In the genomic region with DNA sequence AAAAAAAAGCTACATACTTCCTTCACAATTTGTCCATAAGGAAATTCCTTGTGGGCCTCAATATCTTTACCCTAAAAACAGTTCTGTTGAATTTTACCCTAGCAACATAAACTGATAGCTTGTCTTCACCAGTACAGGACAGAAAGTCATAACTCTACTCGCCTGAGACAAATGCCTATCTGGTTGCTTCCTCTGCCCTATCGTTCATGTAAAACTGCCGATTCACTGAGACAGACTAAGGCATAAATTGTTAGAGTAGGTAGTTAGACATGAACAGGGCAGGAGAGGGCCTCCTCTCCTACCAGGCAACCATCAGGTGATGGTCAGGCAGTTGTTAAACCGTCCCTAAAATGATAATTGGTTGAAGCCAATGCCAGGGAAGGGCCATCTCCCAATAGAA, we compare ENCODE assay signal across 18 cellular contexts. TPM values are rescaled to one million over a fixed set of nuclear protein-coding genes. Genes with fewer than 3 reads are reported as not detected.
A peak's percentile ranks its signal among the peaks of the same experiment; 100 is the strongest.
DNase-seq lines count a peak whose midpoint lies in the region; ATAC-seq, FAIRE-seq and TF ChIP-seq lines count a peak whose summit lies in the region.
"Had no signal": no experiment of that assay in that cellular context is flagged by ENCODE, and none has a peak within 500 bp of the region (broad histone marks: within the 10 kb centered on the region; RNA-seq: fewer than 3 reads in every experiment).

No MANE protein-coding gene starts in this region.

- DNase-seq in H54 (ENCODE audit: insufficient read length, low spot score) (no peak), SJSA1 (ENCODE audit: low read depth in 1 of 2, low spot score in 2 of 2) (no peak), hepatocyte (ENCODE audit: low spot score) (no peak), occipital lobe (lab: John Stamatoyannopoulos, UW) (no peak), transverse colon (no peak)
- DNase-seq in stimulated activated effector memory CD8-positive, alpha-beta T cell treated with anti-CD3 and anti-CD28 coated beads, Interleukin-12 subunit alpha, Interleukin-12 subunit beta, amount 100 ng/mL, for 72 hours (ENCODE audit: low spot score in 2 of 2), result no peak
- DNase-seq: activated naive CD8-positive, alpha-beta T cell treated with anti-CD3 and anti-CD28 coated beads, Interleukin-2, amount 50 U/mL, for 24 hours; activated T-cell treated with anti-CD3 and anti-CD28 coated beads, Interleukin-2, amount 50 U/mL, for 48 hours; cortex of kidney; NCI-H1694; NCI-H524; Peyer's patch had no signal

- intact Hi-C loops in transverse colon (cut with DNase I; ENCODE audit: low total_unique reads), result no loop called here

- TF ChIP-seq EP300 in transverse colon (IDR thresholded peaks at IDR 0.05; ENCODE audit: low read depth), result no peak

- peak; percentile 15 for FAIRE-seq in H54 (lab: Jason Lieb, UNC)

- TF ChIP-seq CTCF in hepatocyte (IDR thresholded peaks at IDR 0.05; ENCODE audit: poor library complexity) (no peak), transverse colon (IDR thresholded peaks at IDR 0.05) (no peak)

- no peak overlapping the region for H3K27ac Mint-ChIP-seq in stimulated activated effector memory CD8-positive, alpha-beta T cell treated with anti-CD3 and anti-CD28 coated beads, Interleukin-12 subunit alpha, Interleukin-12 subunit beta, amount 100 ng/mL, for 72 hours
- H3K27ac Mint-ChIP-seq: activated naive CD8-positive, alpha-beta T cell treated with anti-CD3 and anti-CD28 coated beads, Interleukin-2, amount 50 U/mL, for 24 hours had no signal

- no peak overlapping the region for H3K4me3 Mint-ChIP-seq in stimulated activated effector memory CD8-positive, alpha-beta T cell treated with anti-CD3 and anti-CD28 coated beads, Interleukin-12 subunit alpha, Interleukin-12 subunit beta, amount 100 ng/mL, for 72 hours
- H3K4me3 Mint-ChIP-seq: activated naive CD8-positive, alpha-beta T cell treated with anti-CD3 and anti-CD28 coated beads, Interleukin-2, amount 50 U/mL, for 24 hours had no signal

- no peaks in the 10 kb centered on the region for H4K20me1 ChIP-seq in hepatocyte (ENCODE audit: insufficient read depth, poor library complexity, severe bottlenecking)

- WGBS in hepatocyte (ENCODE audit: low lambda C conversion rate, missing lambda C conversion rate), result 78% methylated on average over 4 of the region's 4 CpGs
- 90 to 92% methylated on average over 4 of the region's 4 CpGs for WGBS in transverse colon (ENCODE audit: low coverage in 1 of 2), 2 donors

- ATAC-seq in stimulated activated effector memory CD8-positive, alpha-beta T cell treated with anti-CD3 and anti-CD28 coated beads, Interleukin-12 subunit alpha, Interleukin-12 subunit beta, amount 100 ng/mL, for 72 hours, result no peak
- no peak for ATAC-seq in GM19463 (IDR thresholded peaks at IDR 0.05; ENCODE audit: unreplicated experiment)
- ATAC-seq: activated naive CD8-positive, alpha-beta T cell treated with anti-CD3 and anti-CD28 coated beads, Interleukin-2, amount 50 U/mL, for 24 hours had no signal

- H3K36me3 ChIP-seq in SJSA1 (no peaks in the 10 kb centered on the region; the same call in 1 of the 2 replicates), hepatocyte (replicated peaks; ENCODE audit: insufficient read depth, low read depth) (no peaks in the 10 kb centered on the region), skeletal muscle satellite cell (ENCODE audit: insufficient read depth, low read length) (no peaks in the 10 kb centered on the region), transverse colon (no peaks in the 10 kb centered on the region)
- H3K36me3 ChIP-seq: Peyer's patch had no signal

- no peaks in the 10 kb centered on the region for H3K9me3 ChIP-seq in SJSA1 (replicated peaks)
- no peaks in the 10 kb centered on the region for H3K9me3 ChIP-seq in hepatocyte (ENCODE audit: low read depth)
- H3K9me3 ChIP-seq in skeletal muscle satellite cell (replicated peaks; ENCODE audit: low read length), result no peaks in the 10 kb centered on the region
- H3K9me3 ChIP-seq in transverse colon, result no peaks in the 10 kb centered on the region
- H3K9me3 ChIP-seq: Peyer's patch had no signal

- no peak overlapping the region for H2AFZ ChIP-seq in hepatocyte

- no peaks in the 10 kb centered on the region for H3K79me2 ChIP-seq in hepatocyte

- TF ChIP-seq POLR2A in H54 (IDR thresholded peaks at IDR 0.05; ENCODE audit: low read depth, low read length) (no peak), transverse colon (IDR thresholded peaks at IDR 0.05) (no peak)

- H3K9ac ChIP-seq in skeletal muscle satellite cell (ENCODE audit: low read depth, low read length), result peak overlapping the region; percentile 84

- no peak overlapping the region for H3K4me3 ChIP-seq in SJSA1
- no peak overlapping the region for H3K4me3 ChIP-seq in hepatocyte
- H3K4me3 ChIP-seq in skeletal muscle satellite cell (ENCODE audit: low read length), result no peak overlapping the region
- no peak overlapping the region for H3K4me3 ChIP-seq in transverse colon
- H3K4me3 ChIP-seq: Peyer's patch had no signal

- H3K27ac ChIP-seq in SJSA1 (peak overlapping the region; percentile 96), hepatocyte (peak overlapping the region; percentile 96), transverse colon (peak overlapping the region in 2 of 4 donors; percentile 78 to 85)
- H3K27ac ChIP-seq: C4-2B had no signal

- in situ Hi-C loops in transverse colon (cut with MboI; ENCODE audit: low pct_ligation_motif_present in 1 of 4, low pct_unique_long_range_greater_than_20kb in 1 of 4, low sequenced_read_pairs in 3 of 4), result no loop called here

- H3K4me1 Mint-ChIP-seq in stimulated activated effector memory CD8-positive, alpha-beta T cell treated with anti-CD3 and anti-CD28 coated beads, Interleukin-12 subunit alpha, Interleukin-12 subunit beta, amount 100 ng/mL, for 72 hours, result peaks cover 28% of the 10 kb centered on the region

- no peaks in the 10 kb centered on the region for H3K36me3 Mint-ChIP-seq in stimulated activated effector memory CD8-positive, alpha-beta T cell treated with anti-CD3 and anti-CD28 coated beads, Interleukin-12 subunit alpha, Interleukin-12 subunit beta, amount 100 ng/mL, for 72 hours

- H3K27me3 ChIP-seq in SJSA1 (replicated peaks) (no peaks in the 10 kb centered on the region), hepatocyte (no peaks in the 10 kb centered on the region), skeletal muscle satellite cell (ENCODE audit: control insufficient read depth, insufficient read depth, low read length) (no peaks in the 10 kb centered on the region), transverse colon (no peaks in the 10 kb centered on the region)
- H3K27me3 ChIP-seq: Peyer's patch had no signal

- H3K4me2 ChIP-seq in hepatocyte, result peak overlapping the region; percentile 50
- peak overlapping the region; percentile 66 for H3K4me2 ChIP-seq in skeletal muscle satellite cell (ENCODE audit: low read length)

- no peaks in the 10 kb centered on the region for H3K9me2 ChIP-seq in hepatocyte (replicated peaks; ENCODE audit: insufficient read depth)

- peaks cover 3% of the 10 kb centered on the region for H3K9me3 Mint-ChIP-seq in stimulated activated effector memory CD8-positive, alpha-beta T cell treated with anti-CD3 and anti-CD28 coated beads, Interleukin-12 subunit alpha, Interleukin-12 subunit beta, amount 100 ng/mL, for 72 hours

- H3K4me1 ChIP-seq in SJSA1 (replicated peaks), result peaks cover 29% of the 10 kb centered on the region
- peaks cover 44% of the 10 kb centered on the region for H3K4me1 ChIP-seq in hepatocyte (ENCODE audit: insufficient read depth)
- peaks cover 45% of the 10 kb centered on the region for H3K4me1 ChIP-seq in skeletal muscle satellite cell (ENCODE audit: control insufficient read depth, insufficient read depth, low read length)
- peaks cover 14 to 28% (median 21%) of the 10 kb centered on the region in 4 donors for H3K4me1 ChIP-seq in transverse colon

RNA-seq across cellular contexts. Expression of a gene that starts 25.0 kb away (rescaled TPM):
- total RNA-seq in SJSA1 (2014; rRNA removed; shearing (Covaris generic)), result 9.0 and 12.9 TPM in 2 replicates
- 10.5 and 10.8 TPM in 2 replicates for total RNA-seq in hepatocyte
- 6.9 and 8.6 TPM in 2 replicates for polyA plus RNA-seq in hepatocyte
- total RNA-seq in skeletal muscle satellite cell (2012; rRNA removed), result 8.7 and 13.7 TPM in 2 replicates
- total RNA-seq in occipital lobe, result 8.4 TPM
- 1 to 10 TPM in 2 of 4 donors, under 1 TPM in 1, not detected in 1; 0.20 to 7.8 (median 5.1) TPM for total RNA-seq in transverse colon

RNA-seq across cellular contexts. Expression of a gene that starts 25.1 kb away (rescaled TPM):
- total RNA-seq in SJSA1 (2014; rRNA removed; shearing (Covaris generic)), result not detected in 2 replicates
- total RNA-seq in hepatocyte (not detected in 2 replicates), occipital lobe (2.0 TPM), transverse colon (not detected)
- polyA plus RNA-seq in hepatocyte, result not detected in 2 replicates
- under 0.01 TPM in 1 of 2 replicates, not detected in the other for total RNA-seq in skeletal muscle satellite cell (2012; rRNA removed)
- total RNA-seq: Peyer's patch; T-helper 1 cell treated with Interleukin-12 subunit alpha and Interleukin-12 subunit beta and Interleukin-4 antibody, amounts not matched to agents 30 ng/mL and 1 ng/mL, for 36 hours had no signal
- polyA plus RNA-seq: IgD-negative memory B cell, urinary bladder had no signal

RNA-seq across cellular contexts. Expression of a gene that starts 39.6 kb away (rescaled TPM):
- 1.8 and 5.2 TPM in 2 replicates for total RNA-seq in SJSA1 (2014; rRNA removed; shearing (Covaris generic))
- total RNA-seq in hepatocyte (14.7 and 15.1 TPM in 2 replicates), occipital lobe (10.0 TPM), transverse colon (10 to 100 TPM in 2 of 4 donors, 1 to 10 TPM in 2; 1.1 to 18.5 (median 9.4) TPM)
- polyA plus RNA-seq in hepatocyte, result 5.6 and 8.2 TPM in 2 replicates
- 3.9 and 4.6 TPM in 2 replicates for total RNA-seq in skeletal muscle satellite cell (2012; rRNA removed)

RNA-seq across cellular contexts. Expression of a gene that starts 51.0 kb away (rescaled TPM):
- 0.44 and 2.2 TPM in 2 replicates for total RNA-seq in SJSA1 (2014; rRNA removed; shearing (Covaris generic))
- total RNA-seq in hepatocyte (3.9 and 4.6 TPM in 2 replicates), occipital lobe (5.0 TPM), transverse colon (1 to 10 TPM in 2 of 4 donors, under 1 TPM in 2; 0.20 to 7.0 (median 2.3) TPM)
- polyA plus RNA-seq in hepatocyte, result 2.4 and 2.9 TPM in 2 replicates
- total RNA-seq in skeletal muscle satellite cell (2012; rRNA removed), result 2.0 and 3.0 TPM in 2 replicates
